In genomic region chr9:134919316-134919715, GRCh38 we compare ENCODE assay signal across 24 cellular contexts. TPM values are rescaled to one million over a fixed set of nuclear protein-coding genes. Genes with fewer than 3 reads are reported as not detected.
"Had no signal": no experiment of that assay in that cellular context is flagged by ENCODE, and none has a peak within 500 bp of the region (broad histone marks: within the 10 kb centered on the region; RNA-seq: fewer than 3 reads in every experiment).

No MANE protein-coding gene starts in this region.

- H3K4me1 ChIP-seq: body of pancreas, right lobe of liver, suprapubic skin had no signal

- H3K27me3 ChIP-seq: body of pancreas, cardiac muscle cell, right lobe of liver had no signal

- H3K27ac ChIP-seq: body of pancreas, cardiac muscle cell, heart left ventricle, right lobe of liver, suprapubic skin had no signal

- H3K4me3 ChIP-seq: body of pancreas, cardiac muscle cell, heart left ventricle, mucosa of descending colon, right lobe of liver, skin epidermis, suprapubic skin had no signal

- H3K9me3 ChIP-seq: mucosa of descending colon, suprapubic skin had no signal

- H3K36me3 ChIP-seq: cardiac muscle cell, heart left ventricle, right lobe of liver, suprapubic skin had no signal

- DNase-seq: activated CD4-positive, alpha-beta T cell treated with anti-CD3 and anti-CD28 coated beads for 1 hour; activated CD4-positive, alpha-beta T cell treated with anti-CD3 and anti-CD28 coated beads, Interleukin-2, amount 50 U/mL, for 1 hour; activated CD8-positive, alpha-beta T cell treated with anti-CD3 and anti-CD28 coated beads, Interleukin-2, amount 10 ng/mL, durations not matched to agents 7 days and 5 days; activated gamma-delta T cell treated with Interleukin-2 at 50 U/mL for 16 hours; activated T-cell treated with anti-CD3 and anti-CD28 coated beads, Interleukin-2, amount 50 U/mL, for 1 hour; anterior cingulate cortex; body of pancreas; effector CD4-positive, alpha-beta T cell; heart left ventricle; mesenchymal stem cell; mucosa of descending colon; nephron progenitor cell; occipital lobe; stimulated activated CD4-positive, alpha-beta T cell treated with anti-CD3 and anti-CD28 coated beads, Interleukin-1b, Interleukin-23, amount 100 ng/mL, for 48 hours; trophoblast cell had no signal

- FAIRE-seq: endometrium, islet of Langerhans had no signal

- ATAC-seq: activated CD8-positive, alpha-beta T cell treated with anti-CD3 and anti-CD28 coated beads, Interleukin-2, amount 10 ng/mL, durations not matched to agents 7 days and 5 days; body of pancreas; heart left ventricle; mucosa of descending colon; right lobe of liver had no signal

RNA-seq across cellular contexts. Expression of gene FCN1, which starts 1.6 kb away (rescaled TPM):
- total RNA-seq: activated CD8-positive, alpha-beta T cell treated with anti-CD3 and anti-CD28 coated beads, Interleukin-2, amount 10 ng/mL, durations not matched to agents 7 days and 5 days; body of pancreas; cardiac muscle cell; chondrocyte; epithelial cell of proximal tubule; fibroblast of villous mesenchyme had no signal
- polyA plus RNA-seq: cardiac muscle cell had no signal

RNA-seq across cellular contexts. Expression of gene FCN2, which starts 38.7 kb away (rescaled TPM):
- total RNA-seq: activated CD8-positive, alpha-beta T cell treated with anti-CD3 and anti-CD28 coated beads, Interleukin-2, amount 10 ng/mL, durations not matched to agents 7 days and 5 days; body of pancreas; cardiac muscle cell; chondrocyte; epithelial cell of proximal tubule; fibroblast of villous mesenchyme; mucosa of descending colon; occipital lobe had no signal
- polyA plus RNA-seq: cardiac muscle cell had no signal
